Comparison of ENCODE assay signal across 4 cellular contexts in genomic region chr2:146220957-146221356, GRCh38.
"Had no signal": no experiment of that assay in that cellular context is flagged by ENCODE, and none has a peak within 500 bp of the region (broad histone marks: within the 10 kb centered on the region; RNA-seq: fewer than 3 reads in every experiment).

No MANE protein-coding gene starts in this region.

- DNase-seq: H9, HCEC 1CT, KBM-7 had no signal

- ATAC-seq: GM23338 had no signal

- H3K4me3 ChIP-seq: GM23338 had no signal

- H3K4me2 ChIP-seq: GM23338 had no signal

- H2AFZ ChIP-seq: GM23338 had no signal
